Comparison of ENCODE assay signal across 1 cellular context in the genomic region with DNA sequence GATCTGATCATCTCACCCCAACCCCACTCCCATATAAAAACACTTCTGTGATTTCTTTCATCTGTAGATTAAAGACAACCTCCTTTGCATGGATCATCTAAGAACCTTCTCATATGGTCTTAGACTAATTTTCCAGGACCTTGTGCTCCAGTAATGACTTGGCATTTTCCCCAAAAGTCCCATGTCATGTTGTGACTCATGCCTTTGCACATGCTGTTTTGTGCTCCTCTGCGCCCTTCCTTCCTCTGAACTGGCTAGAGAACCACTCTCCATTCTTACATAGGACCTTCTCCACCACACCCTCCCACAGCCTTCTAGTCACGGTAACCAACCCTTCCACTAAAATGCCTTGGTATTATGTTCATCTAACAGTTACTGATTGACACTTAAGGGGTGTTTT.
TF ChIP-seq lines count a peak whose summit lies in the region.

No MANE protein-coding gene starts in this region.

TF ChIP-seq in K562, 482 proteins besides CTCF, POLR2A, EP300 and RAD21 (continued from another document):
- TF ChIP-seq, protein P1, sequence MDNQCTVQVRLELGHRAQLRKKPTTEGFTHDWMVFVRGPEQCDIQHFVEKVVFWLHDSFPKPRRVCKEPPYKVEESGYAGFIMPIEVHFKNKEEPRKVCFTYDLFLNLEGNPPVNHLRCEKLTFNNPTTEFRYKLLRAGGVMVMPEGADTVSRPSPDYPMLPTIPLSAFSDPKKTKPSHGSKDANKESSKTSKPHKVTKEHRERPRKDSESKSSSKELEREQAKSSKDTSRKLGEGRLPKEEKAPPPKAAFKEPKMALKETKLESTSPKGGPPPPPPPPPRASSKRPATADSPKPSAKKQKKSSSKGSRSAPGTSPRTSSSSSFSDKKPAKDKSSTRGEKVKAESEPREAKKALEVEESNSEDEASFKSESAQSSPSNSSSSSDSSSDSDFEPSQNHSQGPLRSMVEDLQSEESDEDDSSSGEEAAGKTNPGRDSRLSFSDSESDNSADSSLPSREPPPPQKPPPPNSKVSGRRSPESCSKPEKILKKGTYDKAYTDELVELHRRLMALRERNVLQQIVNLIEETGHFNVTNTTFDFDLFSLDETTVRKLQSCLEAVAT (IDR thresholded peaks at IDR 0.05) = no peak
- TF ChIP-seq SAFB2 (IDR thresholded peaks at IDR 0.05; ENCODE audit: borderline replicate concordance, low read depth, low read length, severe bottlenecking) (no peak), NR2C2 (CRISPR knock-in tag; IDR thresholded peaks at IDR 0.05) (no peak), NR2C2 (tag; IDR thresholded peaks at IDR 0.05) (no peak), PTRF (tag; IDR thresholded peaks at IDR 0.05) (no peak), NRF1 (conservative IDR thresholded peaks at IDR 0.05 in 1 of 2, IDR thresholded peaks at IDR 0.05 in 1 of 2) (no peak), ZEB2 (IDR thresholded peaks at IDR 0.05) (no peak), NR2F6 (CRISPR knock-in tag; IDR thresholded peaks at IDR 0.05) (no peak), LARP7 (IDR thresholded peaks at IDR 0.05) (no peak), ZNF76 (CRISPR knock-in tag; IDR thresholded peaks at IDR 0.05; ENCODE audit: borderline replicate concordance) (no peak), ZNF121 (CRISPR knock-in tag; conservative IDR thresholded peaks at IDR 0.05) (no peak), TAF1 (IDR thresholded peaks at IDR 0.05; ENCODE audit: control insufficient read depth, extremely low read depth, insufficient read depth, low read length, severe bottlenecking) (no peak), TCF3 (CRISPR knock-in tag; IDR thresholded peaks at IDR 0.05) (no peak), BCOR (IDR thresholded peaks at IDR 0.05) (no peak), ZNF589 (CRISPR knock-in tag; IDR thresholded peaks at IDR 0.05; ENCODE audit: low read depth) (no peak), MCM5 (IDR thresholded peaks at IDR 0.05; ENCODE audit: low read depth) (no peak), ZNF347 (CRISPR knock-in tag; IDR thresholded peaks at IDR 0.05; ENCODE audit: low read depth) (no peak), BRF1 (IDR thresholded peaks at IDR 0.05; ENCODE audit: borderline replicate concordance, extremely low read depth, insufficient read length) (no peak), SAFB (IDR thresholded peaks at IDR 0.05; ENCODE audit: borderline replicate concordance, low read depth, low read length) (no peak)
- TF ChIP-seq, protein P2, sequence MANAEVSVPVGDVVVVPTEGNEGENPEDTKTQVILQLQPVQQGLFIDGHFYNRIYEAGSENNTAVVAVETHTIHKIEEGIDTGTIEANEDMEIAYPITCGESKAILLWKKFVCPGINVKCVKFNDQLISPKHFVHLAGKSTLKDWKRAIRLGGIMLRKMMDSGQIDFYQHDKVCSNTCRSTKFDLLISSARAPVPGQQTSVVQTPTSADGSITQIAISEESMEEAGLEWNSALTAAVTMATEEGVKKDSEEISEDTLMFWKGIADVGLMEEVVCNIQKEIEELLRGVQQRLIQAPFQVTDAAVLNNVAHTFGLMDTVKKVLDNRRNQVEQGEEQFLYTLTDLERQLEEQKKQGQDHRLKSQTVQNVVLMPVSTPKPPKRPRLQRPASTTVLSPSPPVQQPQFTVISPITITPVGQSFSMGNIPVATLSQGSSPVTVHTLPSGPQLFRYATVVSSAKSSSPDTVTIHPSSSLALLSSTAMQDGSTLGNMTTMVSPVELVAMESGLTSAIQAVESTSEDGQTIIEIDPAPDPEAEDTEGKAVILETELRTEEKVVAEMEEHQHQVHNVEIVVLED (CRISPR knock-in tag; IDR thresholded peaks at IDR 0.05) = no peak
- TF ChIP-seq, protein P3, sequence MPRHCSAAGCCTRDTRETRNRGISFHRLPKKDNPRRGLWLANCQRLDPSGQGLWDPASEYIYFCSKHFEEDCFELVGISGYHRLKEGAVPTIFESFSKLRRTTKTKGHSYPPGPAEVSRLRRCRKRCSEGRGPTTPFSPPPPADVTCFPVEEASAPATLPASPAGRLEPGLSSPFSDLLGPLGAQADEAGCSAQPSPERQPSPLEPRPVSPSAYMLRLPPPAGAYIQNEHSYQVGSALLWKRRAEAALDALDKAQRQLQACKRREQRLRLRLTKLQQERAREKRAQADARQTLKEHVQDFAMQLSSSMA (CRISPR knock-in tag; IDR thresholded peaks at IDR 0.05) = no peak
- TF ChIP-seq, protein P4, sequence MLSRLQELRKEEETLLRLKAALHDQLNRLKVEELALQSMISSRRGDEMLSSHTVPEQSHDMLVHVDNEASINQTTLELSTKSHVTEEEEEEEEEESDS (CRISPR knock-in tag; IDR thresholded peaks at IDR 0.05) = no peak
- TF ChIP-seq, protein P5, sequence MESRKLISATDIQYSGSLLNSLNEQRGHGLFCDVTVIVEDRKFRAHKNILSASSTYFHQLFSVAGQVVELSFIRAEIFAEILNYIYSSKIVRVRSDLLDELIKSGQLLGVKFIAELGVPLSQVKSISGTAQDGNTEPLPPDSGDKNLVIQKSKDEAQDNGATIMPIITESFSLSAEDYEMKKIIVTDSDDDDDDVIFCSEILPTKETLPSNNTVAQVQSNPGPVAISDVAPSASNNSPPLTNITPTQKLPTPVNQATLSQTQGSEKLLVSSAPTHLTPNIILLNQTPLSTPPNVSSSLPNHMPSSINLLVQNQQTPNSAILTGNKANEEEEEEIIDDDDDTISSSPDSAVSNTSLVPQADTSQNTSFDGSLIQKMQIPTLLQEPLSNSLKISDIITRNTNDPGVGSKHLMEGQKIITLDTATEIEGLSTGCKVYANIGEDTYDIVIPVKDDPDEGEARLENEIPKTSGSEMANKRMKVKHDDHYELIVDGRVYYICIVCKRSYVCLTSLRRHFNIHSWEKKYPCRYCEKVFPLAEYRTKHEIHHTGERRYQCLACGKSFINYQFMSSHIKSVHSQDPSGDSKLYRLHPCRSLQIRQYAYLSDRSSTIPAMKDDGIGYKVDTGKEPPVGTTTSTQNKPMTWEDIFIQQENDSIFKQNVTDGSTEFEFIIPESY (CRISPR knock-in tag; IDR thresholded peaks at IDR 0.05) = no peak
- TF ChIP-seq, protein P6, sequence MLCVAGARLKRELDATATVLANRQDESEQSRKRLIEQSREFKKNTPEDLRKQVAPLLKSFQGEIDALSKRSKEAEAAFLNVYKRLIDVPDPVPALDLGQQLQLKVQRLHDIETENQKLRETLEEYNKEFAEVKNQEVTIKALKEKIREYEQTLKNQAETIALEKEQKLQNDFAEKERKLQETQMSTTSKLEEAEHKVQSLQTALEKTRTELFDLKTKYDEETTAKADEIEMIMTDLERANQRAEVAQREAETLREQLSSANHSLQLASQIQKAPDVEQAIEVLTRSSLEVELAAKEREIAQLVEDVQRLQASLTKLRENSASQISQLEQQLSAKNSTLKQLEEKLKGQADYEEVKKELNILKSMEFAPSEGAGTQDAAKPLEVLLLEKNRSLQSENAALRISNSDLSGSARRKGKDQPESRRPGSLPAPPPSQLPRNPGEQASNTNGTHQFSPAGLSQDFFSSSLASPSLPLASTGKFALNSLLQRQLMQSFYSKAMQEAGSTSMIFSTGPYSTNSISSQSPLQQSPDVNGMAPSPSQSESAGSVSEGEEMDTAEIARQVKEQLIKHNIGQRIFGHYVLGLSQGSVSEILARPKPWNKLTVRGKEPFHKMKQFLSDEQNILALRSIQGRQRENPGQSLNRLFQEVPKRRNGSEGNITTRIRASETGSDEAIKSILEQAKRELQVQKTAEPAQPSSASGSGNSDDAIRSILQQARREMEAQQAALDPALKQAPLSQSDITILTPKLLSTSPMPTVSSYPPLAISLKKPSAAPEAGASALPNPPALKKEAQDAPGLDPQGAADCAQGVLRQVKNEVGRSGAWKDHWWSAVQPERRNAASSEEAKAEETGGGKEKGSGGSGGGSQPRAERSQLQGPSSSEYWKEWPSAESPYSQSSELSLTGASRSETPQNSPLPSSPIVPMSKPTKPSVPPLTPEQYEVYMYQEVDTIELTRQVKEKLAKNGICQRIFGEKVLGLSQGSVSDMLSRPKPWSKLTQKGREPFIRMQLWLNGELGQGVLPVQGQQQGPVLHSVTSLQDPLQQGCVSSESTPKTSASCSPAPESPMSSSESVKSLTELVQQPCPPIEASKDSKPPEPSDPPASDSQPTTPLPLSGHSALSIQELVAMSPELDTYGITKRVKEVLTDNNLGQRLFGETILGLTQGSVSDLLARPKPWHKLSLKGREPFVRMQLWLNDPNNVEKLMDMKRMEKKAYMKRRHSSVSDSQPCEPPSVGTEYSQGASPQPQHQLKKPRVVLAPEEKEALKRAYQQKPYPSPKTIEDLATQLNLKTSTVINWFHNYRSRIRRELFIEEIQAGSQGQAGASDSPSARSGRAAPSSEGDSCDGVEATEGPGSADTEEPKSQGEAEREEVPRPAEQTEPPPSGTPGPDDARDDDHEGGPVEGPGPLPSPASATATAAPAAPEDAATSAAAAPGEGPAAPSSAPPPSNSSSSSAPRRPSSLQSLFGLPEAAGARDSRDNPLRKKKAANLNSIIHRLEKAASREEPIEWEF (CRISPR knock-in tag; IDR thresholded peaks at IDR 0.05) = no peak
